ENCODE assay signal across 27 cellular contexts in genomic region chr1:33841516-33841915, GRCh38. TPM values are rescaled to one million over a fixed set of nuclear protein-coding genes. Genes with fewer than 3 reads are reported as not detected.
"Had no signal": no experiment of that assay in that cellular context is flagged by ENCODE, and none has a peak within 500 bp of the region (broad histone marks: within the 10 kb centered on the region; RNA-seq: fewer than 3 reads in every experiment).

No MANE protein-coding gene starts in this region.

- H3K36me3 ChIP-seq: ascending aorta, MG63 had no signal

- H3K27me3 ChIP-seq: ascending aorta, MG63 had no signal

- DNase-seq: activated CD4-positive, alpha-beta T cell treated with anti-CD3 and anti-CD28 coated beads, Interleukin-2, amount 10 ng/mL, durations not matched to agents 24 days and 14 days; activated CD4-positive, alpha-beta T cell treated with anti-CD3 and anti-CD28 coated beads, Interleukin-2, amount 50 U/mL, for 48 hours; activated CD4-positive, CD25-positive, alpha-beta regulatory T cell treated with anti-CD3 and anti-CD28 coated beads, Interleukin-2, amount 50 U/mL, for 72 hours; activated CD8-positive, alpha-beta memory T cell treated with anti-CD3 and anti-CD28 coated beads, Interleukin-2, amount 10 ng/mL, durations not matched to agents 7 days and 5 days; activated effector memory CD4-positive, alpha-beta T cell treated with Interleukin-2 at 50 U/mL for 16 hours; activated naive CD4-positive, alpha-beta T cell; activated T-cell treated with anti-CD3 and anti-CD28 coated beads, Interleukin-2, amount 50 U/mL, for 24 hours; amniotic stem cell; MG63; MV-4-11; NCI-H1092 treated with DMSO at 0.1 percent for 48 hours; NCI-H1417 treated with DMSO at 0.1 percent for 48 hours; NCI-H1694; NCI-H2029; NCI-H2107; NCI-H446; NCI-H524; SHP77 treated with DMSO at 0.1 percent for 48 hours had no signal

- H3K27ac Mint-ChIP-seq: activated CD4-positive, alpha-beta T cell treated with anti-CD3 and anti-CD28 coated beads, Interleukin-2, amount 10 ng/mL, durations not matched to agents 24 days and 14 days; activated CD8-positive, alpha-beta memory T cell treated with anti-CD3 and anti-CD28 coated beads, Interleukin-2, amount 10 ng/mL, durations not matched to agents 7 days and 5 days; activated naive CD4-positive, alpha-beta T cell treated with anti-CD3 and anti-CD28 coated beads, Interleukin-2, amount 50 U/mL, for 24 hours; activated T-cell treated with anti-CD3 and anti-CD28 coated beads, Interleukin-2, amount 50 U/mL, for 24 hours; activated T-helper 1 cell treated with anti-CD3 and anti-CD28 coated beads, Interleukin-12 subunit alpha, Interleukin-12 subunit beta, Interleukin-2, Interleukin-4 antibody, amounts not matched to agents 30 ng/mL and 10 ng/mL and 1 ng/mL, durations not matched to agents 14 hours and 24 hours and 36 hours; brain; T-helper 1 cell treated with Interleukin-12 subunit alpha and Interleukin-12 subunit beta and Interleukin-4 antibody, amounts not matched to agents 30 μg/mL and 1 μg/mL, for 36 hours; WTC11 had no signal

- H3K9ac ChIP-seq: KMS-11 had no signal

- H3K27me3 Mint-ChIP-seq: activated CD4-positive, alpha-beta T cell treated with anti-CD3 and anti-CD28 coated beads, Interleukin-2, amount 10 ng/mL, durations not matched to agents 24 days and 14 days; activated T-cell treated with anti-CD3 and anti-CD28 coated beads, Interleukin-2, amount 50 U/mL, for 24 hours; brain had no signal

- H3K9me3 ChIP-seq: ascending aorta, MG63 had no signal

- H3K4me3 ChIP-seq: ascending aorta, MG63 had no signal

- H3K4me1 ChIP-seq: ascending aorta had no signal

- H3K27ac ChIP-seq: ascending aorta, KMS-11 had no signal

- H3K36me3 Mint-ChIP-seq: activated CD8-positive, alpha-beta memory T cell treated with anti-CD3 and anti-CD28 coated beads, Interleukin-2, amount 10 ng/mL, durations not matched to agents 7 days and 5 days; activated naive CD4-positive, alpha-beta T cell treated with anti-CD3 and anti-CD28 coated beads, Interleukin-2, amount 50 U/mL, for 24 hours had no signal

- H3K9me3 Mint-ChIP-seq: activated CD4-positive, alpha-beta T cell treated with anti-CD3 and anti-CD28 coated beads, Interleukin-2, amount 10 ng/mL, durations not matched to agents 24 days and 14 days; activated T-cell treated with anti-CD3 and anti-CD28 coated beads, Interleukin-2, amount 50 U/mL, for 24 hours; activated T-helper 1 cell treated with anti-CD3 and anti-CD28 coated beads, Interleukin-12 subunit alpha, Interleukin-12 subunit beta, Interleukin-2, Interleukin-4 antibody, amounts not matched to agents 30 ng/mL and 10 ng/mL and 1 ng/mL, durations not matched to agents 14 hours and 24 hours and 36 hours; central memory CD8-positive, alpha-beta T cell; T-helper 1 cell treated with Interleukin-12 subunit alpha and Interleukin-12 subunit beta and Interleukin-4 antibody, amounts not matched to agents 30 μg/mL and 1 μg/mL, for 36 hours had no signal

- H3K4me3 Mint-ChIP-seq: activated CD4-positive, alpha-beta T cell treated with anti-CD3 and anti-CD28 coated beads, Interleukin-2, amount 10 ng/mL, durations not matched to agents 24 days and 14 days; activated CD8-positive, alpha-beta memory T cell treated with anti-CD3 and anti-CD28 coated beads, Interleukin-2, amount 10 ng/mL, durations not matched to agents 7 days and 5 days; activated naive CD4-positive, alpha-beta T cell treated with anti-CD3 and anti-CD28 coated beads, Interleukin-2, amount 50 U/mL, for 24 hours; activated T-cell treated with anti-CD3 and anti-CD28 coated beads, Interleukin-2, amount 50 U/mL, for 24 hours; activated T-helper 1 cell treated with anti-CD3 and anti-CD28 coated beads, Interleukin-12 subunit alpha, Interleukin-12 subunit beta, Interleukin-2, Interleukin-4 antibody, amounts not matched to agents 30 ng/mL and 10 ng/mL and 1 ng/mL, durations not matched to agents 14 hours and 24 hours and 36 hours; brain; central memory CD8-positive, alpha-beta T cell; T-helper 1 cell treated with Interleukin-12 subunit alpha and Interleukin-12 subunit beta and Interleukin-4 antibody, amounts not matched to agents 30 μg/mL and 1 μg/mL, for 36 hours; WTC11 had no signal

- ATAC-seq: activated CD8-positive, alpha-beta memory T cell treated with anti-CD3 and anti-CD28 coated beads, Interleukin-2, amount 10 ng/mL, durations not matched to agents 7 days and 5 days; WTC11 had no signal

- H3K4me1 Mint-ChIP-seq: activated CD4-positive, alpha-beta T cell treated with anti-CD3 and anti-CD28 coated beads, Interleukin-2, amount 10 ng/mL, durations not matched to agents 24 days and 14 days; activated CD8-positive, alpha-beta memory T cell treated with anti-CD3 and anti-CD28 coated beads, Interleukin-2, amount 10 ng/mL, durations not matched to agents 7 days and 5 days; activated naive CD4-positive, alpha-beta T cell treated with anti-CD3 and anti-CD28 coated beads, Interleukin-2, amount 50 U/mL, for 24 hours; central memory CD8-positive, alpha-beta T cell; WTC11 had no signal

RNA-seq across cellular contexts. Expression of gene HMGB4, which starts 22.4 kb away (rescaled TPM):
- total RNA-seq: activated CD4-positive, alpha-beta T cell treated with anti-CD3 and anti-CD28 coated beads, Interleukin-2, amount 10 ng/mL, durations not matched to agents 24 days and 14 days; activated CD8-positive, alpha-beta memory T cell treated with anti-CD3 and anti-CD28 coated beads, Interleukin-2, amount 10 ng/mL, durations not matched to agents 7 days and 5 days; activated T-helper 1 cell treated with anti-CD3 and anti-CD28 coated beads, Interleukin-12 subunit alpha, Interleukin-12 subunit beta, Interleukin-2, Interleukin-4 antibody, amounts not matched to agents 30 ng/mL and 10 ng/mL and 1 ng/mL, durations not matched to agents 14 hours and 24 hours and 36 hours; ascending aorta; SK-MEL-5; WTC11 had no signal
